8 cellular contexts compared by ENCODE assay signal in genomic region chr9:36401179-36401740, GRCh38. TPM values are rescaled to one million over a fixed set of nuclear protein-coding genes. Genes with fewer than 3 reads are reported as not detected.
DNase-seq lines count a peak whose midpoint lies in the region; ATAC-seq and TF ChIP-seq lines count a peak whose summit lies in the region.

No MANE protein-coding gene starts in this region.

- H3K9me3 ChIP-seq in effector memory CD4-positive, alpha-beta T cell (ENCODE audit: control insufficient read depth, low read length), result no peaks in the 10 kb centered on the region
- H3K9me3 ChIP-seq in thymus (ENCODE audit: control insufficient read depth), result no peaks in the 10 kb centered on the region

- H3K9me3 Mint-ChIP-seq in T-helper 1 cell treated with Interleukin-12 subunit alpha and Interleukin-12 subunit beta and Interleukin-4 antibody, amounts not matched to agents 30 μg/mL and 1 μg/mL, for 36 hours, result no peaks in the 10 kb centered on the region
- H3K9me3 Mint-ChIP-seq in memory B cell, result no peaks in the 10 kb centered on the region

- peaks cover 25% of the 10 kb centered on the region for H3K4me1 Mint-ChIP-seq in T-helper 1 cell treated with Interleukin-12 subunit alpha and Interleukin-12 subunit beta and Interleukin-4 antibody, amounts not matched to agents 30 μg/mL and 1 μg/mL, for 36 hours (ENCODE audit: low read depth)
- peaks cover 21% of the 10 kb centered on the region for H3K4me1 Mint-ChIP-seq in memory B cell

- peak in 3 of 4 experiments; percentile 68 to 83 (median 82) for DNase-seq in activated naive CD4-positive, alpha-beta T cell (lab: John Stamatoyannopoulos, UW)
- no peak for DNase-seq in activated naive CD4-positive, alpha-beta T cell treated with anti-CD3 and anti-CD28 coated beads, Interleukin-2, amount 50 U/mL, for 16 hours
- peak; percentile 63 for DNase-seq in H4 (ENCODE audit: low spot score)
- DNase-seq in effector memory CD4-positive, alpha-beta T cell, result peak in 1 of 3 donors; percentile 64
- no peak for DNase-seq in memory B cell (ENCODE audit: low spot score in 2 of 2)

- no peak overlapping the region; the same call in 1 of the 2 replicates for H3K9ac ChIP-seq in KMS-11

- ATAC-seq in memory B cell (ENCODE audit: low read depth), result peak; percentile 65

- 0 out of 2 replicates have a peak overlapping the region, but pooled peaks have one; percentile 85 for H3K27ac ChIP-seq in KMS-11
- H3K27ac ChIP-seq in effector memory CD4-positive, alpha-beta T cell (ENCODE audit: insufficient read depth, low read length, poor library complexity, severe bottlenecking), result peak overlapping the region; percentile 95
- H3K27ac ChIP-seq in thymus (ENCODE audit: low read depth), result peak overlapping the region; percentile 100

- peak overlapping the region; percentile 95 for H3K27ac Mint-ChIP-seq in T-helper 1 cell treated with Interleukin-12 subunit alpha and Interleukin-12 subunit beta and Interleukin-4 antibody, amounts not matched to agents 30 μg/mL and 1 μg/mL, for 36 hours
- H3K27ac Mint-ChIP-seq in memory B cell, result peak overlapping the region; percentile 96

- 1% methylated on average over 32 of the region's 32 CpGs for WGBS in thymus

- H4K20me1 ChIP-seq in KMS-11 (ENCODE audit: insufficient read depth), result no peaks in the 10 kb centered on the region; the same call in 1 of the 2 replicates

- H3K4me3 ChIP-seq in KMS-11 (IDR thresholded peaks at IDR 0.05; ENCODE audit: insufficient read depth, low read depth, low read length) (no peak overlapping the region), thymus (ENCODE audit: low read length) (peak overlapping the region; percentile 85)
- H3K4me3 ChIP-seq in effector memory CD4-positive, alpha-beta T cell (ENCODE audit: insufficient read depth, low read depth, low read length, poor library complexity, severe bottlenecking), result peak overlapping the region; percentile 86

- peak overlapping the region; percentile 90 for H3K4me3 Mint-ChIP-seq in T-helper 1 cell treated with Interleukin-12 subunit alpha and Interleukin-12 subunit beta and Interleukin-4 antibody, amounts not matched to agents 30 μg/mL and 1 μg/mL, for 36 hours
- peak overlapping the region; percentile 92 for H3K4me3 Mint-ChIP-seq in memory B cell

- H3K79me2 ChIP-seq in KMS-11 (ENCODE audit: insufficient read depth, low read depth), result peaks cover 35% of the 10 kb centered on the region

- H3K27me3 ChIP-seq in KMS-11 (ENCODE audit: insufficient read depth, low read depth) (no peaks in the 10 kb centered on the region), thymus (ENCODE audit: control insufficient read depth, insufficient read depth) (no peaks in the 10 kb centered on the region)
- H3K27me3 ChIP-seq in effector memory CD4-positive, alpha-beta T cell (replicated peaks; ENCODE audit: control insufficient read depth, insufficient read depth, low read length, poor library complexity, severe bottlenecking), result no peaks in the 10 kb centered on the region

- no peak for TF ChIP-seq CTCF in KMS-11 (conservative IDR thresholded peaks at IDR 0.05; ENCODE audit: low read depth, low read length)

- H3K4me1 ChIP-seq in KMS-11 (ENCODE audit: low read depth, poor library complexity, severe bottlenecking) (peaks cover 44% of the 10 kb centered on the region), thymus (ENCODE audit: control insufficient read depth, insufficient read depth, low read length) (peaks cover 8% of the 10 kb centered on the region)
- H3K4me1 ChIP-seq in effector memory CD4-positive, alpha-beta T cell (ENCODE audit: control insufficient read depth, insufficient read depth, low read length, poor library complexity, severe bottlenecking), result peaks cover 23% of the 10 kb centered on the region

- H3K36me3 Mint-ChIP-seq in T-helper 1 cell treated with Interleukin-12 subunit alpha and Interleukin-12 subunit beta and Interleukin-4 antibody, amounts not matched to agents 30 μg/mL and 1 μg/mL, for 36 hours (ENCODE audit: low read depth), result peaks cover 5% of the 10 kb centered on the region
- peaks cover 7% of the 10 kb centered on the region for H3K36me3 Mint-ChIP-seq in memory B cell

- peak overlapping the region; percentile 66; the same call in 1 of the 2 replicates for H2AFZ ChIP-seq in KMS-11 (ENCODE audit: low read depth)

- H3K36me3 ChIP-seq in KMS-11 (ENCODE audit: insufficient read depth) (no peaks in the 10 kb centered on the region), thymus (ENCODE audit: control insufficient read depth, insufficient read depth) (no peaks in the 10 kb centered on the region)
- H3K36me3 ChIP-seq in effector memory CD4-positive, alpha-beta T cell (ENCODE audit: control insufficient read depth, insufficient read depth, low read length), result no peaks in the 10 kb centered on the region

- peak overlapping the region; percentile 99 for H3K4me2 ChIP-seq in KMS-11

- no peaks in the 10 kb centered on the region for H3K27me3 Mint-ChIP-seq in T-helper 1 cell treated with Interleukin-12 subunit alpha and Interleukin-12 subunit beta and Interleukin-4 antibody, amounts not matched to agents 30 μg/mL and 1 μg/mL, for 36 hours (ENCODE audit: low read depth)
- no peaks in the 10 kb centered on the region for H3K27me3 Mint-ChIP-seq in memory B cell

RNA-seq across cellular contexts. Expression of gene RNF38, which starts 1.2 kb away (rescaled TPM):
- 13.6 and 14.5 TPM in 2 replicates for total RNA-seq in H4 (2014; rRNA removed; shearing (Covaris generic))
- polyA plus RNA-seq in thymus, result 19.0 TPM

Comparison
In these comparisons a context has a peak if more than half of its experiments do, and no peak if none do; other contexts are left out.
1. DNase-seq: peak in activated naive CD4-positive, alpha-beta T cell (3 of 4) and H4 (single experiment); none in activated naive CD4-positive, alpha-beta T cell treated with anti-CD3 and anti-CD28 coated beads, Interleukin-2, amount 50 U/mL, for 16 hours (single experiment) and memory B cell (0 of 2).
2. Peak in every context shown above with its lines, with median percentiles within 50 percentile points of each other: H3K27ac ChIP-seq.